35 cellular contexts compared by ENCODE assay signal in genomic region chr16:63904182-63904581, GRCh38.
"Had no signal": no experiment of that assay in that cellular context is flagged by ENCODE, and none has a peak within 500 bp of the region (broad histone marks: within the 10 kb centered on the region; RNA-seq: fewer than 3 reads in every experiment).

No MANE protein-coding gene starts in this region.

- H3K27me3 Mint-ChIP-seq: activated B cell treated with CpG ODN at 0.5 μM for 24 hours; activated CD4-positive, alpha-beta memory T cell treated with anti-CD3 and anti-CD28 coated beads, Interleukin-2, amount 10 ng/mL, durations not matched to agents 7 days and 5 days; activated CD4-positive, alpha-beta T cell treated with anti-CD3 and anti-CD28 coated beads, Interleukin-2, amount 10 ng/mL, durations not matched to agents 7 days and 5 days; activated CD8-positive, alpha-beta memory T cell treated with anti-CD3 and anti-CD28 coated beads, Interleukin-2, amount 10 ng/mL, durations not matched to agents 7 days and 5 days; activated naive CD4-positive, alpha-beta T cell treated with anti-CD3 and anti-CD28 coated beads, Interleukin-2, amount 10 ng/mL, durations not matched to agents 7 days and 5 days; activated naive CD4-positive, alpha-beta T cell treated with anti-CD3 and anti-CD28 coated beads, Interleukin-2, amount 50 U/mL, for 24 hours; activated naive CD8-positive, alpha-beta T cell; activated naive CD8-positive, alpha-beta T cell treated with anti-CD3 and anti-CD28 coated beads, Interleukin-2, amount 10 ng/mL, durations not matched to agents 7 days and 5 days; activated naive CD8-positive, alpha-beta T cell treated with anti-CD3 and anti-CD28 coated beads, Interleukin-2, amount 50 U/mL, for 24 hours; activated T-cell treated with anti-CD3 and anti-CD28 coated beads, Interleukin-2, amount 50 U/mL, for 24 hours; brain had no signal

- DNase-seq: activated B cell treated with CpG ODN at 0.5 μM for 24 hours; activated CD4-positive, alpha-beta memory T cell treated with anti-CD3 and anti-CD28 coated beads, Interleukin-2, amount 10 ng/mL, durations not matched to agents 7 days and 5 days; activated CD4-positive, alpha-beta T cell treated with anti-CD3 and anti-CD28 coated beads for 4 hours; activated CD4-positive, alpha-beta T cell treated with anti-CD3 and anti-CD28 coated beads, Interleukin-2, amount 10 ng/mL, durations not matched to agents 7 days and 5 days; activated CD4-positive, alpha-beta T cell treated with anti-CD3 and anti-CD28 coated beads, Interleukin-2, amount 50 U/mL, for 48 hours; activated CD4-positive, CD25-positive, alpha-beta regulatory T cell treated with anti-CD3 and anti-CD28 coated beads, Interleukin-2, amount 50 U/mL, for 72 hours; activated CD8-positive, alpha-beta memory T cell treated with anti-CD3 and anti-CD28 coated beads for 24 hours; activated CD8-positive, alpha-beta memory T cell treated with anti-CD3 and anti-CD28 coated beads, Interleukin-2, amount 10 ng/mL, durations not matched to agents 7 days and 5 days; activated CD8-positive, alpha-beta memory T cell treated with anti-CD3 and anti-CD28 coated beads, Interleukin-2, amount 50 U/mL, for 48 hours; activated CD8-positive, alpha-beta T cell treated with anti-CD3 and anti-CD28 coated beads, Interleukin-2, amount 10 ng/mL, durations not matched to agents 7 days and 5 days; activated effector memory CD4-positive, alpha-beta T cell treated with Interleukin-2 at 50 U/mL for 16 hours; activated gamma-delta T cell; activated naive CD4-positive, alpha-beta T cell treated with anti-CD3 and anti-CD28 coated beads, Interleukin-2, amount 10 ng/mL, durations not matched to agents 7 days and 5 days; activated naive CD4-positive, alpha-beta T cell treated with Interleukin-2 at 50 U/mL for 16 hours; activated naive CD8-positive, alpha-beta T cell treated with anti-CD3 and anti-CD28 coated beads, Interleukin-2, amount 10 ng/mL, durations not matched to agents 7 days and 5 days; activated naive CD8-positive, alpha-beta T cell treated with anti-CD3 and anti-CD28 coated beads, Interleukin-2, amount 50 U/mL, for 24 hours; activated T-cell treated with anti-CD3 and anti-CD28 coated beads, Interleukin-2, amount 50 U/mL, for 24 hours; activated T-cell treated with anti-CD3 and anti-CD28 coated beads, Interleukin-2, amount 50 U/mL, for 48 hours; amygdala; anterior cingulate cortex; central memory CD4-positive, alpha-beta T cell; T-helper 1 cell; T-helper 2 cell; T-helper 9 cell had no signal

- H3K36me3 Mint-ChIP-seq: activated CD8-positive, alpha-beta memory T cell treated with anti-CD3 and anti-CD28 coated beads, Interleukin-2, amount 10 ng/mL, durations not matched to agents 7 days and 5 days; activated naive CD4-positive, alpha-beta T cell treated with anti-CD3 and anti-CD28 coated beads, Interleukin-2, amount 10 ng/mL, durations not matched to agents 7 days and 5 days; activated naive CD4-positive, alpha-beta T cell treated with anti-CD3 and anti-CD28 coated beads, Interleukin-2, amount 50 U/mL, for 24 hours; activated naive CD8-positive, alpha-beta T cell; activated naive CD8-positive, alpha-beta T cell treated with anti-CD3 and anti-CD28 coated beads, Interleukin-2, amount 10 ng/mL, durations not matched to agents 7 days and 5 days; brain had no signal

- H3K27ac ChIP-seq: ascending aorta, cardiac muscle cell, VCaP had no signal

- H3K4me3 Mint-ChIP-seq: activated B cell treated with CpG ODN at 0.5 μM for 24 hours; activated CD4-positive, alpha-beta memory T cell treated with anti-CD3 and anti-CD28 coated beads, Interleukin-2, amount 10 ng/mL, durations not matched to agents 7 days and 5 days; activated CD4-positive, alpha-beta T cell treated with anti-CD3 and anti-CD28 coated beads, Interleukin-2, amount 10 ng/mL, durations not matched to agents 7 days and 5 days; activated CD8-positive, alpha-beta memory T cell treated with anti-CD3 and anti-CD28 coated beads, Interleukin-2, amount 10 ng/mL, durations not matched to agents 7 days and 5 days; activated CD8-positive, alpha-beta T cell treated with anti-CD3 and anti-CD28 coated beads, Interleukin-2, amount 10 ng/mL, durations not matched to agents 7 days and 5 days; activated naive CD4-positive, alpha-beta T cell treated with anti-CD3 and anti-CD28 coated beads, Interleukin-2, amount 10 ng/mL, durations not matched to agents 7 days and 5 days; activated naive CD4-positive, alpha-beta T cell treated with anti-CD3 and anti-CD28 coated beads, Interleukin-2, amount 50 U/mL, for 24 hours; activated naive CD8-positive, alpha-beta T cell; activated naive CD8-positive, alpha-beta T cell treated with anti-CD3 and anti-CD28 coated beads, Interleukin-2, amount 10 ng/mL, durations not matched to agents 7 days and 5 days; activated naive CD8-positive, alpha-beta T cell treated with anti-CD3 and anti-CD28 coated beads, Interleukin-2, amount 50 U/mL, for 24 hours; activated T-cell treated with anti-CD3 and anti-CD28 coated beads, Interleukin-2, amount 50 U/mL, for 24 hours; brain; T-helper 1 cell treated with Interleukin-12 subunit alpha and Interleukin-12 subunit beta and Interleukin-4 antibody, amounts not matched to agents 30 μg/mL and 1 μg/mL, for 36 hours; T-helper 2 cell treated with Interferon-gamma antibody and Interleukin-4, amounts not matched to agents 5 μg/mL and 100 μg/mL, for 36 hours had no signal

- H3K9me3 ChIP-seq: ascending aorta had no signal

- H3K9me3 Mint-ChIP-seq: activated B cell treated with CpG ODN at 0.5 μM for 24 hours had no signal

- H3K27ac Mint-ChIP-seq: activated B cell treated with CpG ODN at 0.5 μM for 24 hours; activated CD4-positive, alpha-beta memory T cell treated with anti-CD3 and anti-CD28 coated beads, Interleukin-2, amount 10 ng/mL, durations not matched to agents 7 days and 5 days; activated CD4-positive, alpha-beta T cell treated with anti-CD3 and anti-CD28 coated beads, Interleukin-2, amount 10 ng/mL, durations not matched to agents 7 days and 5 days; activated CD8-positive, alpha-beta memory T cell treated with anti-CD3 and anti-CD28 coated beads, Interleukin-2, amount 10 ng/mL, durations not matched to agents 7 days and 5 days; activated CD8-positive, alpha-beta T cell treated with anti-CD3 and anti-CD28 coated beads, Interleukin-2, amount 10 ng/mL, durations not matched to agents 7 days and 5 days; activated naive CD4-positive, alpha-beta T cell treated with anti-CD3 and anti-CD28 coated beads, Interleukin-2, amount 10 ng/mL, durations not matched to agents 7 days and 5 days; activated naive CD4-positive, alpha-beta T cell treated with anti-CD3 and anti-CD28 coated beads, Interleukin-2, amount 50 U/mL, for 24 hours; activated naive CD8-positive, alpha-beta T cell; activated naive CD8-positive, alpha-beta T cell treated with anti-CD3 and anti-CD28 coated beads, Interleukin-2, amount 10 ng/mL, durations not matched to agents 7 days and 5 days; activated naive CD8-positive, alpha-beta T cell treated with anti-CD3 and anti-CD28 coated beads, Interleukin-2, amount 50 U/mL, for 24 hours; activated T-cell treated with anti-CD3 and anti-CD28 coated beads, Interleukin-2, amount 50 U/mL, for 24 hours; activated T-helper 2 cell treated with anti-CD3 and anti-CD28 coated beads, Interferon-gamma antibody, Interleukin-2, Interleukin-4, amounts not matched to agents 10 μg/mL and 5 μg/mL and 100 μg/mL, durations not matched to agents 14 hours and 24 hours and 36 hours; brain; T-helper 1 cell treated with Interleukin-12 subunit alpha and Interleukin-12 subunit beta and Interleukin-4 antibody, amounts not matched to agents 30 μg/mL and 1 μg/mL, for 36 hours; T-helper 2 cell treated with Interferon-gamma antibody and Interleukin-4, amounts not matched to agents 5 μg/mL and 100 μg/mL, for 36 hours had no signal

- H3K4me1 Mint-ChIP-seq: activated B cell treated with CpG ODN at 0.5 μM for 24 hours; activated CD4-positive, alpha-beta memory T cell treated with anti-CD3 and anti-CD28 coated beads, Interleukin-2, amount 10 ng/mL, durations not matched to agents 7 days and 5 days; activated CD4-positive, alpha-beta T cell treated with anti-CD3 and anti-CD28 coated beads, Interleukin-2, amount 10 ng/mL, durations not matched to agents 7 days and 5 days; activated CD8-positive, alpha-beta memory T cell treated with anti-CD3 and anti-CD28 coated beads, Interleukin-2, amount 10 ng/mL, durations not matched to agents 7 days and 5 days; activated naive CD4-positive, alpha-beta T cell treated with anti-CD3 and anti-CD28 coated beads, Interleukin-2, amount 10 ng/mL, durations not matched to agents 7 days and 5 days; activated naive CD4-positive, alpha-beta T cell treated with anti-CD3 and anti-CD28 coated beads, Interleukin-2, amount 50 U/mL, for 24 hours; activated naive CD8-positive, alpha-beta T cell treated with anti-CD3 and anti-CD28 coated beads, Interleukin-2, amount 10 ng/mL, durations not matched to agents 7 days and 5 days; activated naive CD8-positive, alpha-beta T cell treated with anti-CD3 and anti-CD28 coated beads, Interleukin-2, amount 50 U/mL, for 24 hours had no signal

- H3K4me3 ChIP-seq: ascending aorta, cardiac muscle cell had no signal

- FAIRE-seq: bronchial epithelial cell, TTC549 had no signal

- H3K36me3 ChIP-seq: ascending aorta, cardiac muscle cell had no signal

- H3K27me3 ChIP-seq: ascending aorta, cardiac muscle cell had no signal

- H3K4me1 ChIP-seq: ascending aorta had no signal
